Comparison of ENCODE assay signal across 8 cellular contexts in the genomic region with DNA sequence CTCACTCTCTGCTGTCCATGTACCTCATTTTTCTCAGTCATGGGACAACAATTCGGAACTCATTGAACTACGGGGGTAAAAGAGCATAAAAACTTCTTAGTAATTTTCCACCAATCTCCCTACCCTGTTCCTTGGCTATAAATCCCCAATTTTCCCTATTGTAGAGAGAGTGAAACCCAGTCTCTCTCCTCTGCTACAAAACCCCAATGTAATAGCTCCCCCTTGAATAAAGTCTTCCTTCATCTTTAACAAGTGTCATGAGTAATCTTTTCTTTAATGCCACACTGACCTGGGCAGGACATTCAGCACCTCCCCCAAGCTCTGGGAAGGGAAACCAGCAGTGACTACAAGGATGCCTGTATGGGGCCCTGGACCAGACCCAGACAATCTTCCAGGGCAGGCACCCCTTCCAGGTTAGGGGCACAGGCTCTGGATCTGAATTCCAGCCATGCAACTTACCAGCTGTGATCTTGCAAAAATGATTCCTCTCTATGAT. TPM values are rescaled to one million over a fixed set of nuclear protein-coding genes. Genes with fewer than 3 reads are reported as not detected.
DNase-seq lines count a peak whose midpoint lies in the region; ATAC-seq, FAIRE-seq and TF ChIP-seq lines count a peak whose summit lies in the region.

No MANE protein-coding gene starts in this region.

- ATAC-seq in GM21825 (IDR thresholded peaks at IDR 0.05; ENCODE audit: unreplicated experiment): peak; percentile 25

- no peaks in the 10 kb centered on the region for H3K27me3 ChIP-seq in esophagus (ENCODE audit: control insufficient read depth in 1 of 2, insufficient read depth in 2 of 2, low read length in 2 of 2)
- H3K27me3 ChIP-seq in small intestine (ENCODE audit: control insufficient read depth in 2 of 2, insufficient read depth in 2 of 2, low read length in 2 of 2): no peaks in the 10 kb centered on the region
- H3K27me3 ChIP-seq in testis: no peaks in the 10 kb centered on the region

- TF ChIP-seq POLR2A in testis (IDR thresholded peaks at IDR 0.05): no peak

- intact Hi-C loops in testis (cut with DNase I; ENCODE audit: low total_unique reads): no loop called here

- CTCF ChIA-PET in RWPE1 (lab: Yijun Ruan, JAX): interaction anchor here (0.5 to 1.6 kb wide), 3 partner anchors 10 to 29 kb away, joined by 3 to 5 read pairs (median 3); no protein-coding TSS in a partner anchor

- peak overlapping the region; percentile 79 for H3K27ac ChIP-seq in RWPE1
- peak overlapping the region; percentile 78 to 93 for H3K27ac ChIP-seq in esophagus (ENCODE audit: low read depth in 2 of 2, low read length in 1 of 2)
- peak overlapping the region; percentile 75 to 81 for H3K27ac ChIP-seq in small intestine (ENCODE audit: low read depth in 1 of 2, low read length in 1 of 2)
- peak overlapping the region in 1 of 2 donors; percentile 59 for H3K27ac ChIP-seq in testis

- no peak for FAIRE-seq in small intestine (lab: Jason Lieb, UNC)

- TF ChIP-seq CTCF in RWPE1 (conservative IDR thresholded peaks at IDR 0.05; ENCODE audit: low read depth) (no peak), testis (IDR thresholded peaks at IDR 0.05) (no peak)

- H3K36me3 ChIP-seq in esophagus (ENCODE audit: control insufficient read depth in 2 of 2, insufficient read depth in 2 of 2, low read length in 1 of 2) (no peaks in the 10 kb centered on the region), small intestine (ENCODE audit: control insufficient read depth in 2 of 2, insufficient read depth in 2 of 2, low read length in 2 of 2) (no peaks in the 10 kb centered on the region), testis (ENCODE audit: low read depth, missing control alignments) (no peaks in the 10 kb centered on the region)

- DNase-seq in COLO829 (ENCODE audit: low spot score): peak; percentile 24
- DNase-seq in RWPE1 (ENCODE audit: low spot score): no peak
- no peak for DNase-seq in small intestine
- no peak for DNase-seq in LoVo (ENCODE audit: low spot score)
- DNase-seq in testis: no peak
- DNase-seq in activated CD4-positive, alpha-beta T cell treated with anti-CD3 and anti-CD28 coated beads for 1 hour: no peak

- H3K9me3 ChIP-seq in esophagus (ENCODE audit: control insufficient read depth in 2 of 2, insufficient read depth in 1 of 2, low read depth in 1 of 2, low read length in 1 of 2): no peaks in the 10 kb centered on the region
- no peaks in the 10 kb centered on the region for H3K9me3 ChIP-seq in small intestine (ENCODE audit: control insufficient read depth, low read depth)
- H3K9me3 ChIP-seq in testis: no peaks in the 10 kb centered on the region

- WGBS in esophagus, 2 donors: 69 to 70% methylated on average over 2 of the region's 2 CpGs
- WGBS in small intestine, 3 donors: 76 to 86% (median 80%) methylated on average over 2 of the region's 2 CpGs
- WGBS in testis, 2 donors: 86% methylated on average over 2 of the region's 2 CpGs

- POLR2A ChIA-PET in RWPE1 (lab: Yijun Ruan, JAX; ENCODE audit: low non-redundant PET): interaction anchor here (1.3 to 2.3 kb wide), 2 partner anchors 10 to 13 kb away, joined by 5 to 24 read pairs; partner anchors contain the start of gene EIF1

- H3K4me3 ChIP-seq in esophagus (ENCODE audit: low read depth in 1 of 2, low read length in 2 of 2) (peak overlapping the region in 1 of 2 donors; percentile 33), small intestine (ENCODE audit: low read depth in 1 of 2, low read length in 2 of 2) (peak overlapping the region in 1 of 2 donors; percentile 24), testis (no peak overlapping the region)

- no peaks in the 10 kb centered on the region for H3K4me1 ChIP-seq in esophagus (ENCODE audit: control insufficient read depth in 2 of 2, insufficient read depth in 2 of 2, low read length in 1 of 2)
- peaks cover 0 to 5% of the 10 kb centered on the region in 2 donors for H3K4me1 ChIP-seq in small intestine (ENCODE audit: control insufficient read depth in 2 of 2, insufficient read depth in 1 of 2, low read depth in 1 of 2, low read length in 1 of 2)
- H3K4me1 ChIP-seq in testis: no peaks in the 10 kb centered on the region

RNA-seq across cellular contexts. Expression of gene EIF1, which starts 10.2 kb away (rescaled TPM):
- polyA plus RNA-seq in esophagus (100 to 1,000 TPM; 342 to 553 TPM), small intestine (100 to 1,000 TPM; 328 to 703 (median 533) TPM), testis (ENCODE audit: insufficient read depth, low read depth, low replicate concordance) (1,078 TPM)
- 100 to 1,000 TPM; 274 to 338 TPM for total RNA-seq in testis

RNA-seq across cellular contexts. Expression of gene GAST, which starts 33.7 kb away (rescaled TPM):
- polyA plus RNA-seq in esophagus: not detected
- polyA plus RNA-seq in small intestine: 1 to 10 TPM in 1 of 3 donors, not detected in 2; 1.9 TPM
- not detected for total RNA-seq in testis
- polyA plus RNA-seq in testis (ENCODE audit: insufficient read depth, low read depth, low replicate concordance): not detected

RNA-seq across cellular contexts. Expression of gene KRT17, which starts 54.1 kb away (rescaled TPM):
- polyA plus RNA-seq in esophagus (100 to 1,000 TPM in 1 of 2 donors, 10 to 100 TPM in 1; 92.9 to 191 TPM), small intestine (1 to 10 TPM in 2 of 3 donors, not detected in 1; 1.8 to 2.4 TPM), testis (ENCODE audit: insufficient read depth, low read depth, low replicate concordance) (12.2 TPM)
- 10 to 100 TPM; 13.3 to 26.0 TPM for total RNA-seq in testis

RNA-seq across cellular contexts. Expression of gene HAP1, which starts 56.0 kb away (rescaled TPM):
- polyA plus RNA-seq in esophagus (1 to 10 TPM in 1 of 2 donors, under 1 TPM in 1; 0.35 to 1.4 TPM), small intestine (under 1 TPM; 0.22 to 0.40 (median 0.27) TPM), testis (ENCODE audit: insufficient read depth, low read depth, low replicate concordance) (1.9 TPM)
- 1 to 10 TPM; 2.9 to 5.3 TPM for total RNA-seq in testis
